12 cellular contexts compared by ENCODE assay signal in the genomic region with DNA sequence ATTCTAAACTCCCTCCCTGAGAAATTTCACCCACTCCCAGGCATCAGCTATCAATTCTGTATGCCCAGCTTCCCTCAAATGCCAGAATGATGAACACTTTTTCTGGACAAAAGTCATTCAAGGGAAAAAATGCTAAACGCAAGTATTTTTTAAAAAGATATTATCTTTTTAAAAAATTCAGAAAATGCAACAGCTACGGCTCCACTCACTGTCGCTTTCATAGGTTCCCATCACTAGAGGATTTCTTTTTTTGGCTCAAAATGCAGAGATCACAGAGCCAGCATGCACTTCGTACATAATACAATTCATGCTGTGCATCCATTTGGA. TPM values are rescaled to one million over a fixed set of nuclear protein-coding genes. Genes with fewer than 3 reads are reported as not detected.
DNase-seq lines count a peak whose midpoint lies in the region; ATAC-seq and TF ChIP-seq lines count a peak whose summit lies in the region.
"Had no signal": no experiment of that assay in that cellular context is flagged by ENCODE, and none has a peak within 500 bp of the region (broad histone marks: within the 10 kb centered on the region; RNA-seq: fewer than 3 reads in every experiment).

No MANE protein-coding gene starts in this region.

- peaks cover 21 to 76% (median 52%) of the 10 kb centered on the region in 6 donors for H3K4me1 ChIP-seq in spleen

- no peaks in the 10 kb centered on the region for H3K27me3 Mint-ChIP-seq in T-helper 1 cell treated with Interleukin-12 subunit alpha and Interleukin-12 subunit beta and Interleukin-4 antibody, amounts not matched to agents 30 μg/mL and 1 μg/mL, for 36 hours (ENCODE audit: low read depth)
- no peaks in the 10 kb centered on the region for H3K27me3 Mint-ChIP-seq in T-helper 17 cell

- no peak for DNase-seq in T-helper 1 cell
- no peak for DNase-seq in T-helper 17 cell
- DNase-seq in epithelial cell of proximal tubule (ENCODE audit: low read depth) = no peak
- DNase-seq in spleen = no peak
- no peak for DNase-seq in NCI-H2107 treated with DMSO at 0.1 percent for 48 hours (lab: John Stamatoyannopoulos, UW; ENCODE audit: unreplicated experiment)

- ATAC-seq in T-helper 17 cell (no peak), HG03354 (IDR thresholded peaks at IDR 0.05; ENCODE audit: poor library complexity, severe bottlenecking, unreplicated experiment) (no peak), HG02852 (IDR thresholded peaks at IDR 0.05; ENCODE audit: unreplicated experiment) (no peak)

- intact Hi-C loops in spleen (cut with DNase I; ENCODE audit: low total_unique reads) = no loop called here

- H3K4me3 Mint-ChIP-seq in T-helper 1 cell treated with Interleukin-12 subunit alpha and Interleukin-12 subunit beta and Interleukin-4 antibody, amounts not matched to agents 30 μg/mL and 1 μg/mL, for 36 hours = peak overlapping the region; percentile 79
- H3K4me3 Mint-ChIP-seq in T-helper 17 cell = peak overlapping the region; percentile 85
- H3K4me3 Mint-ChIP-seq: neural crest cell had no signal

- no peaks in the 10 kb centered on the region for H3K9me3 ChIP-seq in T-helper 17 cell (ENCODE audit: control insufficient read depth, low read length, poor library complexity, severe bottlenecking)
- peaks cover 0 to 23% (median 15%) of the 10 kb centered on the region in 8 donors for H3K9me3 ChIP-seq in spleen

- H3K4me3 ChIP-seq in epithelial cell of proximal tubule (ENCODE audit: low read depth, low read length) = peak overlapping the region; percentile 10
- peak overlapping the region in 1 of 8 donors; percentile 57 for H3K4me3 ChIP-seq in spleen
- H3K4me3 ChIP-seq: ascending aorta, transverse colon had no signal

- 22 to 32% (median 25%) methylated on average over 4 of the region's 4 CpGs for WGBS in spleen, 5 donors

- H3K9me3 Mint-ChIP-seq in T-helper 1 cell treated with Interleukin-12 subunit alpha and Interleukin-12 subunit beta and Interleukin-4 antibody, amounts not matched to agents 30 μg/mL and 1 μg/mL, for 36 hours = peaks cover 23% of the 10 kb centered on the region

- H3K4me1 Mint-ChIP-seq in T-helper 1 cell treated with Interleukin-12 subunit alpha and Interleukin-12 subunit beta and Interleukin-4 antibody, amounts not matched to agents 30 μg/mL and 1 μg/mL, for 36 hours (ENCODE audit: low read depth) = peaks cover 35% of the 10 kb centered on the region
- peaks cover 36% of the 10 kb centered on the region for H3K4me1 Mint-ChIP-seq in T-helper 17 cell
- H3K4me1 Mint-ChIP-seq: neural crest cell had no signal

- peaks cover 35% of the 10 kb centered on the region for H3K36me3 Mint-ChIP-seq in T-helper 1 cell treated with Interleukin-12 subunit alpha and Interleukin-12 subunit beta and Interleukin-4 antibody, amounts not matched to agents 30 μg/mL and 1 μg/mL, for 36 hours (ENCODE audit: low read depth)
- peaks cover 4% of the 10 kb centered on the region for H3K36me3 Mint-ChIP-seq in T-helper 17 cell (ENCODE audit: low read depth)

- TF ChIP-seq CTCF in epithelial cell of proximal tubule (conservative IDR thresholded peaks at IDR 0.05; ENCODE audit: low read depth, low read length) (no peak), spleen (IDR thresholded peaks at IDR 0.05 in 8 of 11, conservative IDR thresholded peaks at IDR 0.05 in 3 of 11) (no peak)

- no peaks in the 10 kb centered on the region for H3K27me3 ChIP-seq in spleen (replicated peaks in 1 of 7)
- H3K27me3 ChIP-seq: ascending aorta, transverse colon had no signal

- TF ChIP-seq POLR2A in spleen (IDR thresholded peaks at IDR 0.05) = no peak

- H3K27ac ChIP-seq in spleen = peak overlapping the region in 6 of 8 donors; percentile 66 to 87 (median 80)
- H3K27ac ChIP-seq: 22Rv1 had no signal

- peaks cover 0 to 19% (median 4%) of the 10 kb centered on the region in 6 donors for H3K36me3 ChIP-seq in spleen
- H3K36me3 ChIP-seq: transverse colon had no signal

- peak overlapping the region; percentile 87 for H3K27ac Mint-ChIP-seq in T-helper 1 cell treated with Interleukin-12 subunit alpha and Interleukin-12 subunit beta and Interleukin-4 antibody, amounts not matched to agents 30 μg/mL and 1 μg/mL, for 36 hours
- H3K27ac Mint-ChIP-seq in T-helper 17 cell = peak overlapping the region; percentile 91

RNA-seq across cellular contexts. Expression of gene CAPG, which starts 5.1 kb away (rescaled TPM):
- total RNA-seq in T-helper 17 cell (10 to 100 TPM; 51.6 to 90.3 TPM), epithelial cell of proximal tubule (358 and 441 TPM in 2 replicates), spleen (10 to 100 TPM; 31.1 to 62.6 (median 47.1) TPM)
- polyA plus RNA-seq in spleen = 100 to 1,000 TPM in 2 of 3 donors, 10 to 100 TPM in 1; 74.6 to 196 (median 115) TPM

RNA-seq across cellular contexts. Expression of gene SH2D6, which starts 13.5 kb away (rescaled TPM):
- total RNA-seq in T-helper 17 cell (under 1 TPM; 0.26 to 0.40 TPM), epithelial cell of proximal tubule (not detected in 2 replicates), spleen (under 1 TPM in 1 of 7 donors, not detected in 6; 0.94 TPM)
- under 1 TPM in 1 of 3 donors, not detected in 2; 0.20 TPM for polyA plus RNA-seq in spleen
- total RNA-seq: ascending aorta had no signal

RNA-seq across cellular contexts. Expression of gene ELMOD3, which starts 50.5 kb away (rescaled TPM):
- total RNA-seq in T-helper 17 cell (10 to 100 TPM; 20.0 to 23.2 TPM), epithelial cell of proximal tubule (9.5 and 11.9 TPM in 2 replicates), spleen (10 to 100 TPM; 21.0 to 38.0 (median 24.5) TPM)
- polyA plus RNA-seq in spleen = 10 to 100 TPM; 14.4 to 28.0 (median 23.9) TPM

RNA-seq across cellular contexts. Expression of gene RETSAT, which starts 50.7 kb away (rescaled TPM):
- 10 to 100 TPM; 30.3 to 35.9 TPM for total RNA-seq in T-helper 17 cell
- 26.3 and 29.1 TPM in 2 replicates for total RNA-seq in epithelial cell of proximal tubule
- 10 to 100 TPM; 18.7 to 35.7 (median 28.3) TPM for total RNA-seq in spleen
- 10 to 100 TPM in 1 of 3 donors, 1 to 10 TPM in 2; 6.3 to 10.0 (median 6.4) TPM for polyA plus RNA-seq in spleen
